Comparison of ENCODE assay signal across 20 cellular contexts in genomic region chr12:593396-593976, GRCh38.
A peak's percentile ranks its signal among the peaks of the same experiment; 100 is the strongest.
DNase-seq lines count a peak whose midpoint lies in the region; ATAC-seq, FAIRE-seq and TF ChIP-seq lines count a peak whose summit lies in the region.
"Had no signal": no experiment of that assay in that cellular context is flagged by ENCODE, and none has a peak within 500 bp of the region (broad histone marks: within the 10 kb centered on the region; RNA-seq: fewer than 3 reads in every experiment).

No MANE protein-coding gene starts in this region.

- H3K27ac Mint-ChIP-seq in nephron progenitor cell, result peak overlapping the region; percentile 67

- H3K4me1 ChIP-seq in left ventricle myocardium inferior, result peaks cover 45% of the 10 kb centered on the region
- no peaks in the 10 kb centered on the region for H3K4me1 ChIP-seq in Peyer's patch

- ATAC-seq in GM21723 (IDR thresholded peaks at IDR 0.05; ENCODE audit: unreplicated experiment), result no peak
- ATAC-seq: A549, SK-N-SH treated with all-trans-retinoic acid at 6 μM for 48 hours had no signal

- in situ Hi-C loops in GM13977 (cut with MboI; ENCODE audit: low pct_unique_long_range_greater_than_20kb, low sequenced_read_pairs, unreplicated experiment), result no loop called here

- H3K4me3 ChIP-seq in left ventricle myocardium inferior (no peak overlapping the region), Peyer's patch (no peak overlapping the region)
- H3K4me3 ChIP-seq: A549 had no signal

- FAIRE-seq in urothelium cell line (lab: Jason Lieb, UNC), result peak; percentile 17
- FAIRE-seq: A549, GM12891 had no signal

- peaks cover 18% of the 10 kb centered on the region for H3K27me3 Mint-ChIP-seq in nephron progenitor cell (ENCODE audit: low read depth, poor library complexity)

- peaks cover 4% of the 10 kb centered on the region for H3K9me3 Mint-ChIP-seq in nephron progenitor cell

- no peak for TF ChIP-seq POLR2A in Peyer's patch (IDR thresholded peaks at IDR 0.05)

- no peak for DNase-seq in left ventricle myocardium inferior
- DNase-seq in cardiac septum (ENCODE audit: low spot score), result no peak
- peak in 2 of 3 donors; percentile 3 to 21 for DNase-seq in Peyer's patch
- no peak for DNase-seq in nephron progenitor cell
- no peak for DNase-seq in urothelium cell line (ENCODE audit: low spot score)
- DNase-seq in GM13977 (ENCODE audit: low spot score), result no peak
- DNase-seq in hypothalamus (lab: John Stamatoyannopoulos, UW), result no peak
- DNase-seq: C1 segment of cervical spinal cord, NCI-H1092 treated with DMSO at 0.1 percent for 48 hours, NCI-H146, NCI-H2029 treated with DMSO at 0.1 percent for 48 hours, NCI-H2171, NCI-H446 treated with DMSO at 0.1 percent for 48 hours, NCI-H69, SIG-M5 had no signal

- H3K4me3 Mint-ChIP-seq in nephron progenitor cell, result no peak overlapping the region

- intact Hi-C loops in left ventricle myocardium inferior (cut with micrococcal nuclease), result no loop called here
- intact Hi-C loops in cardiac septum (cut with DNase I), result no loop called here

- H3K9me3 ChIP-seq in left ventricle myocardium inferior (replicated peaks) (peaks cover 6% of the 10 kb centered on the region), Peyer's patch (no peaks in the 10 kb centered on the region)
- H3K9me3 ChIP-seq: A549 had no signal

- peaks cover 29% of the 10 kb centered on the region for H3K4me1 Mint-ChIP-seq in nephron progenitor cell

- H3K27me3 ChIP-seq in left ventricle myocardium inferior (ENCODE audit: low read depth), result no peaks in the 10 kb centered on the region
- H3K27me3 ChIP-seq in Peyer's patch, result no peaks in the 10 kb centered on the region

- TF ChIP-seq CTCF in left ventricle myocardium inferior (IDR thresholded peaks at IDR 0.05; ENCODE audit: borderline replicate concordance), result no peak
- TF ChIP-seq CTCF in Peyer's patch (IDR thresholded peaks at IDR 0.05), result no peak
- TF ChIP-seq CTCF in nephron progenitor cell (IDR thresholded peaks at IDR 0.05), result no peak
- TF ChIP-seq CTCF in GM13977 (IDR thresholded peaks at IDR 0.05; ENCODE audit: extremely low read depth, insufficient read depth, missing control alignments), result no peak

- H3K36me3 Mint-ChIP-seq in nephron progenitor cell (ENCODE audit: low read depth), result no peaks in the 10 kb centered on the region

- H3K27ac ChIP-seq in left ventricle myocardium inferior (replicated peaks) (peak overlapping the region; percentile 94), Peyer's patch (no peak overlapping the region)
- H3K27ac ChIP-seq: A549, KMS-11 had no signal

- peaks cover 3% of the 10 kb centered on the region for H3K36me3 ChIP-seq in left ventricle myocardium inferior
- no peaks in the 10 kb centered on the region for H3K36me3 ChIP-seq in Peyer's patch

Comparison
In these comparisons a context has a peak if more than half of its experiments do, and no peak if none do; other contexts are left out.
1. DNase-seq: peak in Peyer's patch (2 of 3); none in left ventricle myocardium inferior (single experiment), cardiac septum (single experiment), nephron progenitor cell (single experiment), urothelium cell line (single experiment), GM13977 (single experiment) and hypothalamus (0 of 51).